9 cellular contexts compared by ENCODE assay signal in the genomic region with DNA sequence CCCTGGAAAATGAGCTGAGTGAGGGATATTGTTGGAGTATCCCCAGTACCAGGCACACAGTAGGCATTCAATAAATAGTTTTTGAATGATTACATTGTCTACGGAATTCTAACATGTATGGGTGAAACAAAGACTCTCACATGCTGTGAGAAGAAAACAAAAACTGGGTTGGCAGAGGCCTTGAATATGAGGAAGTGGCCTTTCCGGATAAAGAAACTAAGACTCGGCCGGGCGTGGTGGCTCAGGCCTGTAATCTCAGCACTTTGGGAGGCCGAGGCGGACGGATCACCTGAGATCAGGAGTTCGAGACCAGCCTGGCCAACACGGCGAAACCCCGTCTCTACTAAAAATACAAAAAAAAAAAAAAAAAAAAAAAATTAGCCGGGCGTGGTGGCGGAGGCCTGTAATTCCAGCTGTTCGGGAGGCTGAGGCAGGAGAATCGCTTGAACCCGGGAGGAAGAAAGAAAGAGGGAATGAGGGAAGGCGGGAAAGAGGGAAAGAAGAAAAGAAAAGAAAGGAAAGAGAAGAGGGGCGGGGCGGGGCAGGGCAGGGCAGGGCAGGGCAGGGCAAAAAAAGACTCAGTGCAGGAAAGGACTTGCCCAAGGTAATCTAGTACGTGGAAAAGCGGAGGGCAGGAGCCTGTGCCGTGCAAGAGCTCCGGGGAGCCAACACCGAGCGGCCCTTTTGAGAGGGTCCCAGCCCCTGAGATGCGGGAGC. TPM values are rescaled to one million over a fixed set of nuclear protein-coding genes. Genes with fewer than 3 reads are reported as not detected.
DNase-seq lines count a peak whose midpoint lies in the region; ATAC-seq and TF ChIP-seq lines count a peak whose summit lies in the region.
"Had no signal": no experiment of that assay in that cellular context is flagged by ENCODE, and none has a peak within 500 bp of the region (broad histone marks: within the 10 kb centered on the region; RNA-seq: fewer than 3 reads in every experiment).

No MANE protein-coding gene starts in this region.

- POLR2A ChIA-PET in T-cell (lab: Charles Lee), result interaction anchor here (0.6 to 1.0 kb wide), 2 partner anchors 57 to 170 kb away, joined by 3 to 8 read pairs; no protein-coding TSS in a partner anchor

- H3K4me3 ChIP-seq in esophagus squamous epithelium, result peak overlapping the region; percentile 76 to 93 (median 86)
- peak overlapping the region; percentile 65 for H3K4me3 ChIP-seq in ovary

- H3K9me3 ChIP-seq in esophagus squamous epithelium, result no peaks in the 10 kb centered on the region
- no peaks in the 10 kb centered on the region for H3K9me3 ChIP-seq in ovary

- TF ChIP-seq POLR2A in esophagus squamous epithelium (IDR thresholded peaks at IDR 0.05) (no peak), ovary (IDR thresholded peaks at IDR 0.05) (no peak)

- H3K9me3 Mint-ChIP-seq in T-cell, result no peaks in the 10 kb centered on the region

- TF ChIP-seq CTCF in esophagus squamous epithelium (IDR thresholded peaks at IDR 0.05) (no peak), ovary (IDR thresholded peaks at IDR 0.05) (no peak)

- peaks cover 5% of the 10 kb centered on the region for H3K36me3 Mint-ChIP-seq in T-cell

- H3K27me3 ChIP-seq in esophagus squamous epithelium (no peaks in the 10 kb centered on the region), ovary (no peaks in the 10 kb centered on the region)

- ATAC-seq in GM18858 (IDR thresholded peaks at IDR 0.05; ENCODE audit: unreplicated experiment) (peak; percentile 20), HG03159 (IDR thresholded peaks at IDR 0.05; ENCODE audit: unreplicated experiment) (peak; percentile 30), T-cell (replicated peaks in 1 of 4) (peak; percentile 24 to 46 (median 40))

- H3K4me1 ChIP-seq in esophagus squamous epithelium (peaks cover 0 to 36% (median 9%) of the 10 kb centered on the region in 3 donors), ovary (ENCODE audit: insufficient read depth) (no peaks in the 10 kb centered on the region)

- intact Hi-C loops in esophagus squamous epithelium (cut with DNase I), result no loop called here
- intact Hi-C loops in ovary (cut with DNase I), result loop anchor here in 1 of 4 donors (10.0 kb wide), 1 partner anchor 159 kb away; a partner anchor contains a TSS

- CTCF ChIA-PET in T-cell (lab: Charles Lee), result interaction anchor here (0.6 to 2.9 kb wide), 5 partner anchors 8 to 72 kb away, joined by 3 to 39 read pairs (median 5); no protein-coding TSS in a partner anchor

- H3K27ac ChIP-seq in esophagus squamous epithelium (peak overlapping the region; percentile 88 to 90 (median 90)), ovary (peak overlapping the region; percentile 81)

- 21 to 25% methylated on average over 18 to 20 of the region's 28 CpGs for WGBS in esophagus squamous epithelium, 2 donors
- WGBS in ovary, 3 donors, result 47 to 56% (median 56%) methylated on average over 26 to 28 of the region's 28 CpGs

- H3K27ac Mint-ChIP-seq in T-cell, result peak overlapping the region; percentile 95 to 96

- peaks cover 3% of the 10 kb centered on the region in 2 donors for H3K27me3 Mint-ChIP-seq in T-cell

- H3K4me3 Mint-ChIP-seq in T-cell, result peak overlapping the region; percentile 96 to 99 (median 96)

- DNase-seq in T-cell, result no peak
- no peak for DNase-seq in esophagus squamous epithelium (lab: John Stamatoyannopoulos, UW)
- DNase-seq in ovary, result peak in 1 of 5 donors; percentile 21
- DNase-seq in COR-L47 (lab: John Stamatoyannopoulos, UW), result no peak
- DNase-seq in foreskin melanocyte, result no peak
- DNase-seq in Ammon's horn (ENCODE audit: low spot score), result no peak

- no peak for TF ChIP-seq EP300 in ovary (IDR thresholded peaks at IDR 0.05)

- H3K4me1 Mint-ChIP-seq in T-cell, result peaks cover 27 to 40% (median 35%) of the 10 kb centered on the region in 3 donors

- H3K36me3 ChIP-seq in esophagus squamous epithelium, result no peaks in the 10 kb centered on the region
- H3K36me3 ChIP-seq in ovary, result no peaks in the 10 kb centered on the region

RNA-seq across cellular contexts. Expression of a gene that starts 0.7 kb away (rescaled TPM):
- total RNA-seq in T-cell, result 10 to 100 TPM in 4 of 5 donors, 1 to 10 TPM in 1; 9.6 to 23.1 (median 19.7) TPM
- 10 to 100 TPM; 17.4 to 34.0 (median 23.0) TPM for total RNA-seq in esophagus squamous epithelium
- 10 to 100 TPM; 16.1 to 31.9 (median 22.6) TPM for total RNA-seq in ovary
- polyA plus RNA-seq in ovary, result 10 to 100 TPM; 15.0 to 17.0 TPM

RNA-seq across cellular contexts. Expression of a gene that starts 20.2 kb away (rescaled TPM):
- total RNA-seq in T-cell, result not detected
- total RNA-seq in esophagus squamous epithelium, result under 1 TPM in 1 of 4 donors, not detected in 3; 0.09 TPM
- total RNA-seq in ovary, result not detected
- polyA plus RNA-seq in ovary, result not detected
- total RNA-seq: activated CD8-positive, alpha-beta memory T cell treated with anti-CD3 and anti-CD28 coated beads for 36 hours had no signal
